ENCODE assay signal across 19 cellular contexts in the genomic region with DNA sequence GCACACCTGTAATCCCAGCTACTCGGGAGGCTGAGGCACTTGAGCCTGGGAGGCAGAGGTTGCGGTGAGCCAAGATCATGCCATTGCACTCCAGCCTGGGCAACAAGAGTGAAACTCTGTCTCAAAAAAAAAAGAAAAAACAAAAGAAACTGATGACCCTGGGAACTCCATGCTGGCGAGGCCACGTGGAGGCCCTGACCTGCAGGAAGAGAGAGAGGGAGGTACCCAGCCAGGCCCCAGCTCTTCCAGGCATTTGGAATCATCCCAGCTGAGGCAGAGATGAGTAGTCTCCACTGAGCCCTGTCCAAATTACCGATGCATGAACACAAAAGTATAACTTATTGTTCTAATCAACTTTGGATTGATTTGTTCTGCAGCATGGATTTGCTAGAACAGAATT.
"Had no signal": no experiment of that assay in that cellular context is flagged by ENCODE, and none has a peak within 500 bp of the region (broad histone marks: within the 10 kb centered on the region; RNA-seq: fewer than 3 reads in every experiment).

No MANE protein-coding gene starts in this region.

- H3K4me1 Mint-ChIP-seq: memory B cell had no signal

- H3K27ac ChIP-seq: colonic mucosa, foreskin keratinocyte, left ventricle myocardium inferior, lower lobe of right lung, parathyroid adenoma, prostate gland, stomach, thoracic aorta, transverse colon had no signal

- H3K9me3 ChIP-seq: colonic mucosa, lower lobe of right lung, prostate gland, stomach, thoracic aorta, transverse colon had no signal

- H3K4me3 Mint-ChIP-seq: endodermal cell; memory B cell; natural killer cell treated with Interleukin-12 subunit alpha and Interleukin-12 subunit beta and Interleukin-15 and Interleukin-18, amount 100 ng/mL, for 72 hours had no signal

- H3K9me3 Mint-ChIP-seq: endodermal cell; memory B cell; natural killer cell treated with Interleukin-12 subunit alpha and Interleukin-12 subunit beta and Interleukin-15 and Interleukin-18, amount 100 ng/mL, for 72 hours had no signal

- H3K27ac Mint-ChIP-seq: endodermal cell; memory B cell; natural killer cell treated with Interleukin-12 subunit alpha and Interleukin-12 subunit beta and Interleukin-15 and Interleukin-18, amount 100 ng/mL, for 72 hours had no signal

- H3K36me3 ChIP-seq: colonic mucosa, left ventricle myocardium inferior, lower lobe of right lung, prostate gland, stomach, thoracic aorta, transverse colon had no signal

- H3K4me3 ChIP-seq: colonic mucosa, left ventricle myocardium inferior, lower lobe of right lung, prostate gland, stomach, thoracic aorta, transverse colon had no signal

- H3K27me3 ChIP-seq: colonic mucosa, foreskin keratinocyte had no signal

- H3K4me1 ChIP-seq: colonic mucosa, foreskin keratinocyte, left ventricle myocardium inferior, lower lobe of right lung, parathyroid adenoma, prostate gland, stomach, transverse colon had no signal

- DNase-seq: colonic mucosa; effector CD4-positive, alpha-beta T cell; endodermal cell; erythroblast; foreskin keratinocyte; left ventricle myocardium inferior; lower lobe of right lung; midbrain; small intestine; stimulated activated CD4-positive, alpha-beta T cell treated with anti-CD3 and anti-CD28 coated beads, Interleukin-12 subunit alpha, Interleukin-12 subunit beta, amount 100 ng/mL, for 4 hours; stimulated activated naive CD4-positive, alpha-beta T cell; stomach; substantia nigra; transverse colon had no signal

- H3K36me3 Mint-ChIP-seq: memory B cell; natural killer cell treated with Interleukin-12 subunit alpha and Interleukin-12 subunit beta and Interleukin-15 and Interleukin-18, amount 100 ng/mL, for 72 hours had no signal

- H3K9ac ChIP-seq: parathyroid adenoma had no signal
